Comparison of ENCODE assay signal across 11 cellular contexts in the genomic region with DNA sequence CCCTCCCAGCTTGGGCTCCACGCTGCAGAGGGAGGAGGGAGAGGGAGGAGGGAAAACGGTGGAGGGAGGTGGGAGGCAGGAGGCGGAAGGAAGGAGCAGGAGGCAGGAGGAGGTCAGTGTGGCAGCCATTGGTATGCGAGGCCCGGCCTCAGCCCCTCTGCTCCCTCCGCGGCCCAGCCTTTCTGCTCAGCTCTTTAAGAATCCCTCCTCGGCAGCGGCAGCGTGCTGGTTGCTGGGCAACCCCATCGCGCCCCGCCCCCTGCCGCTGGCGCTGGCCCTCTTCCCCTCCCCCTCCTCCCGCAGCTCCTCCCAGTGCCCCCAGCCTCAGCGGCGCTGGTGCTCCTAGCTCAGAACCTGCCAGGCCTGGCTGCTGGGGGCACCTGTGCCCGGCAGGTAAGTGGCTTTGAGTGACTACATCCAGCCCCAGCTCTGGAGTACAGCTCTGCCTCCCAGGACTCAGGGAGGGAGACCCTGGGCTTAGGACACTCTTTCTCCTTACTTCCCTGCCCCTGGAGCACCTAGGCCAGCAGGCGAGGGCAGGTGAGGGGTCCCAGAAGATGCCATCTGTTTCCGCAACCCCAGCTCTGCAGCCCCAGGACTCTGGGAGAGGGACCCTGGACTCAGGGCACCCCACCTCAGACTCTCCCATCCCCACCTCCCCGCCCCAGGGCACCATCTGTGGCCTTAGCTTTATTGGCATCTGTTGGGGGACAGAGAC. TPM values are rescaled to one million over a fixed set of nuclear protein-coding genes. Genes with fewer than 3 reads are reported as not detected.
DNase-seq lines count a peak whose midpoint lies in the region; ATAC-seq and TF ChIP-seq lines count a peak whose summit lies in the region.
"Had no signal": no experiment of that assay in that cellular context is flagged by ENCODE, and none has a peak within 500 bp of the region (broad histone marks: within the 10 kb centered on the region; RNA-seq: fewer than 3 reads in every experiment).

No MANE protein-coding gene starts in this region.

- H3K4me3 ChIP-seq in H7 (ENCODE audit: insufficient read depth, low read depth, low read length): no peak overlapping the region
- no peak overlapping the region for H3K4me3 ChIP-seq in hepatocyte

- no peaks in the 10 kb centered on the region for H3K9me2 ChIP-seq in hepatocyte (replicated peaks; ENCODE audit: insufficient read depth)

- H3K27ac ChIP-seq in hepatocyte: no peak overlapping the region
- H3K27ac ChIP-seq: RWPE1 had no signal

- peaks cover 10% of the 10 kb centered on the region for H3K4me1 ChIP-seq in hepatocyte (ENCODE audit: insufficient read depth)

- H4K20me1 ChIP-seq in hepatocyte (ENCODE audit: insufficient read depth, poor library complexity, severe bottlenecking): no peaks in the 10 kb centered on the region

- no peak for TF ChIP-seq CTCF in hepatocyte (IDR thresholded peaks at IDR 0.05; ENCODE audit: poor library complexity)

- peak overlapping the region; percentile 56 for H3K4me2 ChIP-seq in hepatocyte

- no peaks in the 10 kb centered on the region for H3K9me3 ChIP-seq in hepatocyte (ENCODE audit: low read depth)

- WGBS in hepatocyte (ENCODE audit: low lambda C conversion rate, missing lambda C conversion rate): 52% methylated on average over 7 of the region's 22 CpGs

- DNase-seq in Ammon's horn (ENCODE audit: low spot score): peak; percentile 40
- peak; percentile 95 for DNase-seq in H7
- peak; percentile 40 to 68 for DNase-seq in NOMO-1 (lab: John Stamatoyannopoulos, UW; ENCODE audit: unreplicated experiment in 2 of 2)
- DNase-seq in hepatocyte (ENCODE audit: low spot score): peak; percentile 78
- DNase-seq in activated CD8-positive, alpha-beta memory T cell treated with anti-CD3 and anti-CD28 coated beads, Interleukin-2, amount 50 U/mL, for 48 hours: no peak
- no peak for DNase-seq in HCEC 1CT
- no peak for DNase-seq in stimulated activated naive CD8-positive, alpha-beta T cell treated with anti-CD3 and anti-CD28 coated beads, Interleukin-15, Interleukin-2, amounts not matched to agents 100 U/mL and 50 U/mL, for 24 hours
- DNase-seq: effector CD8-positive, alpha-beta T cell; small intestine had no signal

- no peak overlapping the region for H2AFZ ChIP-seq in hepatocyte

- H3K79me2 ChIP-seq in hepatocyte: no peaks in the 10 kb centered on the region

- no peak for ATAC-seq in GM18519 (IDR thresholded peaks at IDR 0.05; ENCODE audit: low FRiP score, unreplicated experiment)
- no peak for ATAC-seq in stimulated activated naive CD8-positive, alpha-beta T cell treated with anti-CD3 and anti-CD28 coated beads, Interleukin-15, Interleukin-2, amounts not matched to agents 100 U/mL and 50 U/mL, for 24 hours

- peaks cover 19% of the 10 kb centered on the region for H3K27me3 ChIP-seq in H7 (ENCODE audit: control insufficient read depth, insufficient read depth, low read length)
- peaks cover 5% of the 10 kb centered on the region for H3K27me3 ChIP-seq in hepatocyte

- H3K36me3 ChIP-seq in H7 (replicated peaks; ENCODE audit: control insufficient read depth, insufficient read depth, low read length) (no peaks in the 10 kb centered on the region), hepatocyte (replicated peaks; ENCODE audit: insufficient read depth, low read depth) (no peaks in the 10 kb centered on the region)

RNA-seq across cellular contexts. Expression of a gene that starts 7.2 kb away (rescaled TPM):
- total RNA-seq in H7 (2014; rRNA removed; shearing (Covaris generic)): 0.94 and 1.7 TPM in 2 replicates
- 0.43 and 0.84 TPM in 2 replicates for total RNA-seq in hepatocyte
- 0.34 and 0.61 TPM in 2 replicates for polyA plus RNA-seq in hepatocyte

RNA-seq across cellular contexts. Expression of a gene that starts 42.3 kb away (rescaled TPM):
- total RNA-seq in H7 (2014; rRNA removed; shearing (Covaris generic)): 76.6 and 77.4 TPM in 2 replicates
- total RNA-seq in hepatocyte: 49.9 and 55.9 TPM in 2 replicates
- polyA plus RNA-seq in hepatocyte: 152 and 196 TPM in 2 replicates

RNA-seq across cellular contexts. Expression of a gene that starts 54.1 kb away (rescaled TPM):
- total RNA-seq in H7 (2014; rRNA removed; shearing (Covaris generic)): 836 and 1,175 TPM in 2 replicates
- 430 and 436 TPM in 2 replicates for total RNA-seq in hepatocyte
- polyA plus RNA-seq in hepatocyte: 463 TPM in 2 replicates

Comparison
In these comparisons a context has a peak if more than half of its experiments do, and no peak if none do; other contexts are left out.
1. DNase-seq: peak in Ammon's horn (single experiment), H7 (single experiment), NOMO-1 (2 of 2) and hepatocyte (single experiment); none in activated CD8-positive, alpha-beta memory T cell treated with anti-CD3 and anti-CD28 coated beads, Interleukin-2, amount 50 U/mL, for 48 hours (single experiment), HCEC 1CT (single experiment) and stimulated activated naive CD8-positive, alpha-beta T cell treated with anti-CD3 and anti-CD28 coated beads, Interleukin-15, Interleukin-2, amounts not matched to agents 100 U/mL and 50 U/mL, for 24 hours (single experiment).